Comparison of ENCODE assay signal across 1 cellular context in the genomic region with DNA sequence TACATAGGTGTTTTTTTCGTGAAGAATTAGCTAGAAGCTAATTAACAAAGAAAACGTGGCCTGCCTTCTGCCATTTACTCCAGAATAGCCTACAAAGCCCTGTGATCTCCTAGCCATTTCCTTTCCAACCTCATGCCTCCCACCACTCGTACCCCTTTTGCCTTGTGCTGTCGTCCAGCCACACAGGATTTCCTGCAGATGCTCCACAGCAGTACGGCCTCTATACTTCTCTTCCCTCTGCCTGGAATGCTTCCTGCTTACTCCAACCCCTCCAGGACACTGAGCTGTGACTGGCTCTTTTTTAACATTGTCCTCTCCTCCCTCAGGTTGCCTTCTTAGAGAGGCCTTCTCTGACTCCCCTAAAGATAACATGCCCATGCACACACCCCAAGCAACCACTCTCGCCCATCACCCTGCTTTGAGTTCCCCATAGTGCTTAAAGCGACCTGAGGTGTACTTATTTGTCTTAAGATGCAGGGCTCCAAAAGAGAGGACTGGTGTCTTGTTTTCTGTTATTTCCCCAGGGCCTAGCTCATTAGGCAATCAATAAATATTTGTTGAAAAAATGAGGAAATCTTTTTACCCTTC.
TF ChIP-seq lines count a peak whose summit lies in the region.

No MANE protein-coding gene starts in this region.

TF ChIP-seq in HepG2, 621 proteins besides CTCF, POLR2A, EP300 and RAD21:
- peak; percentile 42; the same call in 1 of the 2 replicates for TF ChIP-seq POLR2G (IDR thresholded peaks at IDR 0.05; ENCODE audit: low read depth, low read length)
- TF ChIP-seq RBM22 (optimal IDR thresholded peaks at IDR 0.05; ENCODE audit: low read length): peak; percentile 36
- TF ChIP-seq SUZ12 (IDR thresholded peaks at IDR 0.05; ENCODE audit: low read depth, low read length): no peak
